17 cellular contexts compared by ENCODE assay signal in the genomic region with DNA sequence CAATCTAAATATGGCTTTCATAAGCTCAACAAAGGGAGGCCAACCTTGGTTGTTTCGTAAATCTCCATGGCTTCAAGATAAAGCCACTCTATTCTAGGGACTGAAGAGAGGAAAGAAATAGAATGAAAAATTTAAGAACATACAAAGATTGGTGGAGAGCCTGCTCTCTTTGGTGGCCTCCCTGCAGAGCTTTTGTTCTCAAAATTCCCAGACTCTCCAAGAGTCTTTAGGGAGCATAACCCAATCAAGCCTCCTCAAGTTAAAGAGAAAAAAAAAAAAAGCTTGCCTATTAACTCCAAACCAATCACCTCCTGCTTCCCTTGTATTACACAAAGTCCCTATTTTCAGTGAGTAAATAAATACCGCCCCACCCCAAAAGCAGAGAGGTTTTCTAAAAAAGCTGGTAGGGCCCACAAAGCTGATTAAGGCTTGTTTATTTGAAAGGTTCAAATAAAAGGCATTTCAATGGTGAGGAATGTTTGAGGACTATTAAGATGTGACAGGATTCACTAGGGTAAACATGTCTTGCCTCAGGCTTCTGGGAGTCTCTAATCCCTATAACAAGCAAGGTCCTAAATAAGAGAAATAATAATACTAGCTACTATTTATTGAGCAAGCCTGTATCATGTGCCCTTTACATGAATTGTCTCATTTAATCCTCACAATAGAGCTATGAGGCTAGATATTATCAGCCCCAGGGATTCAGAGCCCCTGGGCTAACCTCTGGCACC.
"Had no signal": no experiment of that assay in that cellular context is flagged by ENCODE, and none has a peak within 500 bp of the region (broad histone marks: within the 10 kb centered on the region; RNA-seq: fewer than 3 reads in every experiment).

No MANE protein-coding gene starts in this region.

- H3K36me3 ChIP-seq: esophagus muscularis mucosa, thyroid gland, uterus had no signal

- H3K9ac ChIP-seq: parathyroid adenoma had no signal

- DNase-seq: activated CD4-positive, alpha-beta T cell treated with anti-CD3 and anti-CD28 coated beads for 36 hours; activated CD8-positive, alpha-beta memory T cell treated with anti-CD3 and anti-CD28 coated beads, Interleukin-2, amount 50 U/mL, for 48 hours; activated CD8-positive, alpha-beta T cell treated with anti-CD3 and anti-CD28 coated beads for 36 hours; activated naive CD8-positive, alpha-beta T cell treated with anti-CD3 and anti-CD28 coated beads, Interleukin-2, amount 10 ng/mL, durations not matched to agents 7 days and 5 days; anterior cingulate cortex; dorsolateral prefrontal cortex; islet precursor cell; mesenchymal stem cell; retina; stimulated activated CD4-positive, alpha-beta T cell treated with anti-CD3 and anti-CD28 coated beads, Interleukin-4, amount 100 ng/mL, for 24 hours; T1000; thyroid gland; uterus had no signal

- H3K4me3 Mint-ChIP-seq: activated CD4-positive, alpha-beta T cell treated with anti-CD3 and anti-CD28 coated beads for 36 hours; activated CD8-positive, alpha-beta T cell treated with anti-CD3 and anti-CD28 coated beads for 36 hours; activated naive CD8-positive, alpha-beta T cell treated with anti-CD3 and anti-CD28 coated beads, Interleukin-2, amount 10 ng/mL, durations not matched to agents 7 days and 5 days had no signal

- ATAC-seq: activated CD4-positive, alpha-beta T cell treated with anti-CD3 and anti-CD28 coated beads for 36 hours; activated CD8-positive, alpha-beta T cell treated with anti-CD3 and anti-CD28 coated beads for 36 hours; left lobe of liver had no signal

- H3K27ac ChIP-seq: dorsolateral prefrontal cortex, esophagus muscularis mucosa, parathyroid adenoma, thyroid gland, uterus, VCaP had no signal

- H3K4me1 Mint-ChIP-seq: activated CD4-positive, alpha-beta T cell treated with anti-CD3 and anti-CD28 coated beads for 36 hours; activated naive CD8-positive, alpha-beta T cell treated with anti-CD3 and anti-CD28 coated beads, Interleukin-2, amount 10 ng/mL, durations not matched to agents 7 days and 5 days had no signal

- H3K27me3 Mint-ChIP-seq: activated CD4-positive, alpha-beta T cell treated with anti-CD3 and anti-CD28 coated beads for 36 hours; activated CD8-positive, alpha-beta T cell treated with anti-CD3 and anti-CD28 coated beads for 36 hours; activated naive CD8-positive, alpha-beta T cell treated with anti-CD3 and anti-CD28 coated beads, Interleukin-2, amount 10 ng/mL, durations not matched to agents 7 days and 5 days had no signal

- H2AFZ ChIP-seq: parathyroid adenoma had no signal

- H3K9me3 ChIP-seq: thyroid gland, uterus had no signal

- H3K27ac Mint-ChIP-seq: activated CD4-positive, alpha-beta T cell treated with anti-CD3 and anti-CD28 coated beads for 36 hours; activated CD8-positive, alpha-beta T cell treated with anti-CD3 and anti-CD28 coated beads for 36 hours; activated naive CD8-positive, alpha-beta T cell treated with anti-CD3 and anti-CD28 coated beads, Interleukin-2, amount 10 ng/mL, durations not matched to agents 7 days and 5 days had no signal

- H3K9me3 Mint-ChIP-seq: activated naive CD8-positive, alpha-beta T cell treated with anti-CD3 and anti-CD28 coated beads, Interleukin-2, amount 10 ng/mL, durations not matched to agents 7 days and 5 days had no signal

- H3K36me3 Mint-ChIP-seq: activated naive CD8-positive, alpha-beta T cell treated with anti-CD3 and anti-CD28 coated beads, Interleukin-2, amount 10 ng/mL, durations not matched to agents 7 days and 5 days had no signal

- H3K27me3 ChIP-seq: esophagus muscularis mucosa, thyroid gland had no signal

- H3K4me1 ChIP-seq: esophagus muscularis mucosa, parathyroid adenoma, thyroid gland, uterus had no signal

- H3K4me3 ChIP-seq: dorsolateral prefrontal cortex, esophagus muscularis mucosa, thyroid gland, uterus had no signal

- H3K79me2 ChIP-seq: parathyroid adenoma had no signal
